ENCODE assay signal across 18 cellular contexts in genomic region chr3:127238602-127239001, GRCh38. TPM values are rescaled to one million over a fixed set of nuclear protein-coding genes. Genes with fewer than 3 reads are reported as not detected.
DNase-seq lines count a peak whose midpoint lies in the region; ATAC-seq and TF ChIP-seq lines count a peak whose summit lies in the region.
"Had no signal": no experiment of that assay in that cellular context is flagged by ENCODE, and none has a peak within 500 bp of the region (broad histone marks: within the 10 kb centered on the region; RNA-seq: fewer than 3 reads in every experiment).

No MANE protein-coding gene starts in this region.

- CTCF ChIA-PET in PC-3 (lab: Charles Lee), result no interaction called here

- no peaks in the 10 kb centered on the region for H3K9me3 ChIP-seq in PC-3 (ENCODE audit: low read length)
- H3K9me3 ChIP-seq: A549, BE2C had no signal

- TF ChIP-seq CTCF in PC-3 (conservative IDR thresholded peaks at IDR 0.05; ENCODE audit: low read depth, low read length) (no peak), choroid plexus epithelial cell (conservative IDR thresholded peaks at IDR 0.05; ENCODE audit: low read depth, low read length) (no peak)

- no peaks in the 10 kb centered on the region for H4K20me1 ChIP-seq in PC-3 (ENCODE audit: low read length)

- intact Hi-C loops in PC-3 (cut with micrococcal nuclease), result no loop called here

- DNase-seq in PC-3 (peak; percentile 5), choroid plexus epithelial cell (ENCODE audit: low read depth) (peak; percentile 36), kidney glomerular epithelial cell (lab: John Stamatoyannopoulos, UW) (peak; percentile 63), smooth muscle cell of the brain vasculature (ENCODE audit: low read depth, low spot score) (peak; percentile 4), D341Med (ENCODE audit: low spot score) (no peak), COLO668 (lab: John Stamatoyannopoulos, UW; ENCODE audit: unreplicated experiment) (no peak)
- DNase-seq: BE2C; CD4-positive, alpha-beta memory T cell; COR-L47; DND-41; GDM1; GOT3; H9 had no signal

- H3K36me3 ChIP-seq in PC-3 (ENCODE audit: low read depth, low read length), result no peaks in the 10 kb centered on the region
- H3K36me3 ChIP-seq: BE2C had no signal

- no peaks in the 10 kb centered on the region for H3K27me3 ChIP-seq in PC-3 (ENCODE audit: low read length)
- H3K27me3 ChIP-seq: BE2C had no signal

- H3K4me1 ChIP-seq in PC-3 (ENCODE audit: insufficient read depth, low read length), result no peaks in the 10 kb centered on the region
- H3K4me1 ChIP-seq: A549, BE2C had no signal

- no peak overlapping the region for H3K27ac ChIP-seq in PC-3 (ENCODE audit: low read length)
- H3K27ac ChIP-seq: A549, C4-2B had no signal

- H3K9me2 ChIP-seq in PC-3 (replicated peaks; ENCODE audit: low read length), result no peaks in the 10 kb centered on the region

- no peak overlapping the region for H3K4me2 ChIP-seq in PC-3 (ENCODE audit: low read length)
- H3K4me2 ChIP-seq: A549 had no signal

- ATAC-seq in PC-3 (no peak), GM21423 (IDR thresholded peaks at IDR 0.05; ENCODE audit: unreplicated experiment) (no peak), HG02840 (IDR thresholded peaks at IDR 0.05; ENCODE audit: low FRiP score, unreplicated experiment) (no peak)
- ATAC-seq: A549, HepG2 had no signal

- H3K79me2 ChIP-seq in PC-3 (ENCODE audit: low read length), result no peaks in the 10 kb centered on the region

- H3K4me3 ChIP-seq in PC-3 (ENCODE audit: low read length) (no peak overlapping the region), choroid plexus epithelial cell (ENCODE audit: low read depth, low read length) (no peak overlapping the region)
- H3K4me3 ChIP-seq: A549 had no signal

- H3K9ac ChIP-seq in PC-3 (ENCODE audit: low read length), result no peak overlapping the region

- BruUV-seq in PC-3 (replicated peaks; lab: Mats Ljungman, UMichigan), result no TSS peak

- POLR2A ChIA-PET in PC-3 (lab: Charles Lee; ENCODE audit: unreplicated experiment), result no interaction called here

- no peaks in the 10 kb centered on the region for H3F3A ChIP-seq in PC-3 (ENCODE audit: low read length, unreplicated experiment)

- no peak overlapping the region for H2AFZ ChIP-seq in PC-3 (ENCODE audit: low read length)

RNA-seq across cellular contexts. Expression of gene PRR23E, which starts 45.7 kb away (rescaled TPM):
- not detected in 2 replicates for total RNA-seq in PC-3 (2014; rRNA removed)
- total RNA-seq: CD4-positive, alpha-beta memory T cell; H9; HepG2 had no signal

RNA-seq across cellular contexts. Expression of gene PRR20G, which starts 49.2 kb away (rescaled TPM):
- total RNA-seq in PC-3 (2014; rRNA removed), result not detected in 2 replicates
- total RNA-seq: CD4-positive, alpha-beta memory T cell; HepG2 had no signal

Comparison
In these comparisons a context has a peak if more than half of its experiments do, and no peak if none do; other contexts are left out.
1. DNase-seq: peak in PC-3 (single experiment), choroid plexus epithelial cell (single experiment), kidney glomerular epithelial cell (single experiment) and smooth muscle cell of the brain vasculature (single experiment); none in D341Med (single experiment) and COLO668 (single experiment).